ENCODE assay signal across 1 cellular context in genomic region chr21:43771698-43772367, GRCh38.
TF ChIP-seq lines count a peak whose summit lies in the region.

No MANE protein-coding gene starts in this region.

TF ChIP-seq in HEK293, 187 proteins besides CTCF, POLR2A, EP300 and RAD21 (continued from another document and continues in another):
- TF ChIP-seq REST (tag by site-specific recombination; IDR thresholded peaks at IDR 0.05) (no peak), KLF10 (tag by site-specific recombination; IDR thresholded peaks at IDR 0.05) (peak; percentile 74), ZNF670 (tag by site-specific recombination; IDR thresholded peaks at IDR 0.05; ENCODE audit: low read depth) (no peak), EGR2 (tag by site-specific recombination; IDR thresholded peaks at IDR 0.05; ENCODE audit: low read depth) (peak; percentile 47; the same call in 1 of the 2 replicates), GFI1B (tag by site-specific recombination; IDR thresholded peaks at IDR 0.05) (no peak), YY1 (tag by site-specific recombination; IDR thresholded peaks at IDR 0.05) (no peak; the same call in 1 of the 2 replicates), ZNF571 (tag by site-specific recombination; IDR thresholded peaks at IDR 0.05) (no peak), ZNF239 (tag by site-specific recombination; IDR thresholded peaks at IDR 0.05) (no peak), SALL2 (tag by site-specific recombination; IDR thresholded peaks at IDR 0.05; ENCODE audit: borderline replicate concordance) (no peak), RBAK (tag by site-specific recombination; IDR thresholded peaks at IDR 0.05) (no peak), ZBTB26 (tag by site-specific recombination; optimal IDR thresholded peaks at IDR 0.05) (no peak), ZNF174 (tag by site-specific recombination; IDR thresholded peaks at IDR 0.05) (no peak), ZBTB21 (tag by site-specific recombination; IDR thresholded peaks at IDR 0.05) (no peak), GLIS1 (tag by site-specific recombination; IDR thresholded peaks at IDR 0.05) (peak; percentile 97), ZNF10 (tag by site-specific recombination; IDR thresholded peaks at IDR 0.05) (no peak), ZNF112 (tag by site-specific recombination; IDR thresholded peaks at IDR 0.05) (no peak), ZNF292 (tag by site-specific recombination; IDR thresholded peaks at IDR 0.05; ENCODE audit: borderline replicate concordance, low read depth) (no peak), TRIM28 (IDR thresholded peaks at IDR 0.05; ENCODE audit: borderline replicate concordance, low read length) (no peak), ZBTB11 (tag by site-specific recombination; conservative IDR thresholded peaks at IDR 0.05; ENCODE audit: low read depth) (no peak), BCL11A (tag by site-specific recombination; IDR thresholded peaks at IDR 0.05; ENCODE audit: low read depth) (no peak), ZNF146 (tag by site-specific recombination; IDR thresholded peaks at IDR 0.05) (no peak), ZNF433 (tag by site-specific recombination; IDR thresholded peaks at IDR 0.05; ENCODE audit: low read depth) (no peak), ZNF704 (tag by site-specific recombination; IDR thresholded peaks at IDR 0.05) (no peak), REPIN1 (tag by site-specific recombination; IDR thresholded peaks at IDR 0.05; ENCODE audit: low read depth) (no peak), ZIC2 (tag by site-specific recombination; IDR thresholded peaks at IDR 0.05) (peak; percentile 99), WT1 (tag by site-specific recombination; IDR thresholded peaks at IDR 0.05) (peak; percentile 94), ZNF335 (tag by site-specific recombination; conservative IDR thresholded peaks at IDR 0.05) (no peak), KLF16 (tag by site-specific recombination; IDR thresholded peaks at IDR 0.05) (no peak), ZBTB8A (tag by site-specific recombination; IDR thresholded peaks at IDR 0.05) (no peak; the same call in 1 of the 2 replicates), ZNF560 (tag by site-specific recombination; IDR thresholded peaks at IDR 0.05; ENCODE audit: borderline replicate concordance) (no peak), KLF7 (tag by site-specific recombination; IDR thresholded peaks at IDR 0.05; ENCODE audit: borderline replicate concordance) (no peak; the same call in 1 of the 2 replicates), PRDM10 (tag by site-specific recombination; IDR thresholded peaks at IDR 0.05) (peak; percentile 11; the same call in 1 of the 2 replicates), KLF9 (tag by site-specific recombination; IDR thresholded peaks at IDR 0.05; ENCODE audit: low read depth) (no peak), ZNF223 (tag by site-specific recombination; IDR thresholded peaks at IDR 0.05) (no peak), ZNF114 (tag by site-specific recombination; IDR thresholded peaks at IDR 0.05) (no peak), ZNF660 (tag by site-specific recombination; IDR thresholded peaks at IDR 0.05) (no peak), ZNF529 (tag by site-specific recombination; IDR thresholded peaks at IDR 0.05; ENCODE audit: insufficient replicate concordance) (no peak), ZBTB48 (tag by site-specific recombination; IDR thresholded peaks at IDR 0.05) (no peak), ZNF658 (tag by site-specific recombination; IDR thresholded peaks at IDR 0.05) (no peak), ZBTB7A (tag by site-specific recombination; IDR thresholded peaks at IDR 0.05; ENCODE audit: low read depth) (no peak), ZNF521 (tag by site-specific recombination; IDR thresholded peaks at IDR 0.05) (no peak), ZNF785 (tag by site-specific recombination; IDR thresholded peaks at IDR 0.05) (no peak), ZNF48 (tag by site-specific recombination; IDR thresholded peaks at IDR 0.05) (no peak), ZNF624 (tag by site-specific recombination; IDR thresholded peaks at IDR 0.05) (no peak), MZF1 (tag by site-specific recombination; IDR thresholded peaks at IDR 0.05; ENCODE audit: borderline replicate concordance) (no peak), ZNF423 (tag by site-specific recombination; IDR thresholded peaks at IDR 0.05) (peak; percentile 89), ZBTB44 (tag by site-specific recombination; IDR thresholded peaks at IDR 0.05) (no peak), ZNF518A (tag by site-specific recombination; conservative IDR thresholded peaks at IDR 0.05; ENCODE audit: low read depth) (0 out of 2 replicates have a peak, but pooled peaks have one; percentile 14)
